ENCODE assay signal across 8 cellular contexts in genomic region chr17:48427598-48427997, GRCh38. TPM values are rescaled to one million over a fixed set of nuclear protein-coding genes. Genes with fewer than 3 reads are reported as not detected.
DNase-seq lines count a peak whose midpoint lies in the region; ATAC-seq and TF ChIP-seq lines count a peak whose summit lies in the region.

No MANE protein-coding gene starts in this region.

- intact Hi-C loops in spleen (cut with DNase I; ENCODE audit: low total_unique reads): no loop called here
- intact Hi-C loops in left cardiac atrium (cut with DNase I): no loop called here
- intact Hi-C loops in Right ventricle myocardium inferior (cut with DNase I): no loop called here

- H3K27me3 ChIP-seq in MM.1S (replicated peaks; ENCODE audit: insufficient read depth, low read length) (no peaks in the 10 kb centered on the region), spleen (replicated peaks in 1 of 7) (peaks cover 0 to 52% (median 38%) of the 10 kb centered on the region in 7 donors)

- no peaks in the 10 kb centered on the region for H3K9me2 ChIP-seq in MM.1S (replicated peaks; ENCODE audit: insufficient read depth, low read length)

- TF ChIP-seq POLR2A in spleen (IDR thresholded peaks at IDR 0.05): no peak

- H3K27ac ChIP-seq in MM.1S (ENCODE audit: low read length) (no peak overlapping the region), spleen (peak overlapping the region in 6 of 8 donors; percentile 16 to 90 (median 84))

- no peaks in the 10 kb centered on the region for H3K9me3 ChIP-seq in MM.1S (replicated peaks; ENCODE audit: insufficient read depth, low read length)
- no peaks in the 10 kb centered on the region for H3K9me3 ChIP-seq in spleen

- H2AFZ ChIP-seq in MM.1S (ENCODE audit: low read length): no peak overlapping the region

- peak overlapping the region; percentile 26 for H3K4me2 ChIP-seq in MM.1S (ENCODE audit: low read depth, low read length)

- ATAC-seq in GM19452 (IDR thresholded peaks at IDR 0.05; ENCODE audit: unreplicated experiment) (no peak), left cardiac atrium (no peak), Right ventricle myocardium inferior (no peak), GM21786 (IDR thresholded peaks at IDR 0.05; ENCODE audit: unreplicated experiment) (no peak)

- H3K9ac ChIP-seq in MM.1S (ENCODE audit: low read length): no peak overlapping the region

- no peaks in the 10 kb centered on the region for H4K20me1 ChIP-seq in MM.1S (ENCODE audit: insufficient read depth, low read length)

- peaks cover 10% of the 10 kb centered on the region for H3F3A ChIP-seq in MM.1S (ENCODE audit: insufficient read depth, low read length)

- H3K4me1 ChIP-seq in MM.1S (ENCODE audit: low read length): peaks cover 40% of the 10 kb centered on the region
- peaks cover 0 to 84% (median 27%) of the 10 kb centered on the region in 6 donors for H3K4me1 ChIP-seq in spleen

- H3K4me3 ChIP-seq in MM.1S (ENCODE audit: low read length) (no peak overlapping the region), spleen (peak overlapping the region in 4 of 8 donors; percentile 38 to 73 (median 44))

- TF ChIP-seq CTCF in MM.1S (IDR thresholded peaks at IDR 0.05; ENCODE audit: low read length): no peak
- no peak for TF ChIP-seq CTCF in spleen (IDR thresholded peaks at IDR 0.05 in 8 of 11, conservative IDR thresholded peaks at IDR 0.05 in 3 of 11)

- H3K36me3 ChIP-seq in MM.1S (replicated peaks; ENCODE audit: insufficient read depth, low read length) (no peaks in the 10 kb centered on the region), spleen (no peaks in the 10 kb centered on the region)

- H3K79me2 ChIP-seq in MM.1S (ENCODE audit: low read length): peaks cover 31% of the 10 kb centered on the region

- DNase-seq in ELR (ENCODE audit: low read depth) (peak; percentile 36), MM.1S (peak; percentile 41), spleen (no peak), left cardiac atrium (no peak), Right ventricle myocardium inferior (ENCODE audit: missing footprints) (no peak)
- peak; percentile 66 for DNase-seq in activated CD8-positive, alpha-beta memory T cell treated with anti-CD3 and anti-CD28 coated beads, Interleukin-2, amount 50 U/mL, for 4 hours

RNA-seq across cellular contexts. Expression of gene SKAP1, which starts 2.4 kb away (rescaled TPM):
- total RNA-seq in spleen (10 to 100 TPM; 11.7 to 26.5 (median 20.5) TPM), left cardiac atrium (under 1 TPM; 0.31 to 0.88 TPM), Right ventricle myocardium inferior (0.38 TPM)
- 10 to 100 TPM; 11.5 to 28.9 (median 20.5) TPM for polyA plus RNA-seq in spleen

Comparison
In these comparisons a context has a peak if more than half of its experiments do, and no peak if none do; other contexts are left out.
1. DNase-seq: peak in ELR (single experiment), MM.1S (single experiment) and activated CD8-positive, alpha-beta memory T cell treated with anti-CD3 and anti-CD28 coated beads, Interleukin-2, amount 50 U/mL, for 4 hours (single experiment); none in spleen (single experiment), left cardiac atrium (single experiment) and Right ventricle myocardium inferior (single experiment).